Comparison of ENCODE assay signal across 20 cellular contexts in genomic region chr3:184873136-184873535, GRCh38.
DNase-seq lines count a peak whose midpoint lies in the region; ATAC-seq and TF ChIP-seq lines count a peak whose summit lies in the region.
"Had no signal": no experiment of that assay in that cellular context is flagged by ENCODE, and none has a peak within 500 bp of the region (broad histone marks: within the 10 kb centered on the region; RNA-seq: fewer than 3 reads in every experiment).

No MANE protein-coding gene starts in this region.

- intact Hi-C loops in body of pancreas (cut with DNase I) = no loop called here

- H3K4me1 ChIP-seq in body of pancreas = no peaks in the 10 kb centered on the region
- H3K4me1 ChIP-seq: A549, Caco-2, HAP-1 had no signal

- H3K36me3 Mint-ChIP-seq in activated T-cell treated with anti-CD3 and anti-CD28 coated beads, Interleukin-2, amount 50 U/mL, for 72 hours (ENCODE audit: insufficient read depth in 2 of 2) = peaks cover 2 to 3% of the 10 kb centered on the region in 2 donors

- no peaks in the 10 kb centered on the region for H3K9me3 ChIP-seq in body of pancreas
- H3K9me3 ChIP-seq: A549, Caco-2, HAP-1 had no signal

- peak overlapping the region; percentile 96 for H3K27ac Mint-ChIP-seq in activated T-cell treated with anti-CD3 and anti-CD28 coated beads, Interleukin-2, amount 50 U/mL, for 72 hours
- H3K27ac Mint-ChIP-seq: HFFc6 had no signal

- no peak for ATAC-seq in activated T-cell treated with anti-CD3 and anti-CD28 coated beads, Interleukin-2, amount 50 U/mL, for 72 hours (replicated peaks in 1 of 2)
- no peak for ATAC-seq in body of pancreas
- ATAC-seq: A549 had no signal

- H3K36me3 ChIP-seq in body of pancreas (replicated peaks in 1 of 2; ENCODE audit: insufficient read depth in 1 of 2, low read depth in 2 of 2) = peaks cover 0 to 8% of the 10 kb centered on the region in 2 donors
- H3K36me3 ChIP-seq: HAP-1 had no signal

- no peak for TF ChIP-seq POLR2A in body of pancreas (IDR thresholded peaks at IDR 0.05)

- peaks cover 15% of the 10 kb centered on the region for H3K4me1 Mint-ChIP-seq in activated T-cell treated with anti-CD3 and anti-CD28 coated beads, Interleukin-2, amount 50 U/mL, for 72 hours (ENCODE audit: low read depth)

- no peak for TF ChIP-seq CTCF in body of pancreas (IDR thresholded peaks at IDR 0.05)

- H3K27ac ChIP-seq in body of pancreas = no peak overlapping the region
- H3K27ac ChIP-seq: 22Rv1, A549 had no signal

- no peak for DNase-seq in activated T-cell treated with anti-CD3 and anti-CD28 coated beads, Interleukin-2, amount 50 U/mL, for 72 hours
- DNase-seq in activated T-cell treated with anti-CD3 and anti-CD28 coated beads, Interleukin-2, amount 50 U/mL, for 48 hours = no peak
- DNase-seq in glomerular visceral epithelial cell (ENCODE audit: extremely low spot score) (peak; percentile 3), kidney tubule cell (ENCODE audit: low spot score) (peak; percentile 55), superior temporal gyrus (ENCODE audit: extremely low spot score) (peak; percentile 14), GF-D8 (lab: John Stamatoyannopoulos, UW) (no peak), 8988T (no peak), body of pancreas (no peak)
- DNase-seq: C1 segment of cervical spinal cord; Caco-2; CD4-positive, alpha-beta memory T cell; DMS 273 treated with DMSO at 0.1 percent for 48 hours; DMS79; EL; GDM1; GOT3; HFFc6 had no signal

- no peaks in the 10 kb centered on the region for H3K27me3 Mint-ChIP-seq in activated T-cell treated with anti-CD3 and anti-CD28 coated beads, Interleukin-2, amount 50 U/mL, for 72 hours (ENCODE audit: low read depth)
- H3K27me3 Mint-ChIP-seq: CD4-positive, alpha-beta memory T cell had no signal

- 75 to 79% methylated on average over 1 of the region's 1 CpG for WGBS in body of pancreas, 2 donors

- H3K4me3 Mint-ChIP-seq in activated T-cell treated with anti-CD3 and anti-CD28 coated beads, Interleukin-2, amount 50 U/mL, for 72 hours = no peak overlapping the region
- H3K4me3 Mint-ChIP-seq: CD4-positive, alpha-beta memory T cell; HFFc6 had no signal

- no peaks in the 10 kb centered on the region for H3K27me3 ChIP-seq in body of pancreas

- H3K4me3 ChIP-seq in body of pancreas = no peak overlapping the region
- H3K4me3 ChIP-seq: A549, HAP-1 had no signal

- no peaks in the 10 kb centered on the region for H3K9me3 Mint-ChIP-seq in activated T-cell treated with anti-CD3 and anti-CD28 coated beads, Interleukin-2, amount 50 U/mL, for 72 hours
- H3K9me3 Mint-ChIP-seq: HFFc6 had no signal

Comparison
In these comparisons a context has a peak if more than half of its experiments do, and no peak if none do; other contexts are left out.
1. DNase-seq: peak in glomerular visceral epithelial cell (single experiment), kidney tubule cell (single experiment) and superior temporal gyrus (single experiment); none in activated T-cell treated with anti-CD3 and anti-CD28 coated beads, Interleukin-2, amount 50 U/mL, for 72 hours (0 of 2), activated T-cell treated with anti-CD3 and anti-CD28 coated beads, Interleukin-2, amount 50 U/mL, for 48 hours (0 of 2), GF-D8 (single experiment), 8988T (single experiment) and body of pancreas (0 of 4).